In the genomic region with DNA sequence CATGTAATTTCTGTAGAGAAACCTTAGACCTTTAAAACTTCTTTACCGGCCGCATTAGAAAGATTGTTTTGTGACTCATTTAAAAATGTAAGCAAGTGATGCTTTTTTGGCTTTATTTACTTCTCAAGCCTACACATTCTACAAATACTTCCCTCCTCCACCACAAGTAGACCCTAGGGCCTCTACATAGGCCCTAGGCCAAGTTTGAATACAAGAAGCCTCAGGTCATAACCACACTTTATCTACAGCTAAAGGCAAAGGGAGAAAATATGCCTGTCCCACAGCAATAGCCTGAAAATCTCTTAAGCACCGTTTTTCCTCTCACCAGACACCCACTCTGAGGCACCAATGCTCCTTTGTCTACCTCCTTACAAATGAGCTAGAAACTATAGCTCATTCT, we compare ENCODE assay signal across 9 cellular contexts. TPM values are rescaled to one million over a fixed set of nuclear protein-coding genes. Genes with fewer than 3 reads are reported as not detected.
DNase-seq lines count a peak whose midpoint lies in the region; ATAC-seq and TF ChIP-seq lines count a peak whose summit lies in the region.
"Had no signal": no experiment of that assay in that cellular context is flagged by ENCODE, and none has a peak within 500 bp of the region (broad histone marks: within the 10 kb centered on the region; RNA-seq: fewer than 3 reads in every experiment).

No MANE protein-coding gene starts in this region.

- TF ChIP-seq CTCF in foreskin fibroblast (IDR thresholded peaks at IDR 0.05; ENCODE audit: low read depth, low read length), result no peak
- TF ChIP-seq CTCF in sigmoid colon (IDR thresholded peaks at IDR 0.05), result no peak

- 69 to 73% methylated on average over 3 of the region's 3 CpGs for WGBS in sigmoid colon, 2 donors

- no peak for ATAC-seq in HG02678 (IDR thresholded peaks at IDR 0.05; ENCODE audit: unreplicated experiment)
- no peak for ATAC-seq in HG02588 (IDR thresholded peaks at IDR 0.05; ENCODE audit: unreplicated experiment)

- intact Hi-C loops in sigmoid colon (cut with DNase I), result no loop called here

- peak overlapping the region; percentile 85 for H3K27ac ChIP-seq in SK-N-MC
- H3K27ac ChIP-seq in sigmoid colon, result peak overlapping the region; percentile 71 to 92 (median 90)

- H3K36me3 ChIP-seq in SK-N-MC (ENCODE audit: insufficient read depth, low read length), result peaks cover 87% of the 10 kb centered on the region
- peaks cover 6 to 69% (median 15%) of the 10 kb centered on the region in 4 donors for H3K36me3 ChIP-seq in sigmoid colon

- DNase-seq in EH (ENCODE audit: low read depth) (peak; percentile 94), SK-N-MC (ENCODE audit: low read depth, low spot score) (no peak), foreskin fibroblast (peak; percentile 70 to 79), sigmoid colon (no peak), NCI-H1694 (lab: John Stamatoyannopoulos, UW) (no peak)
- no peak for DNase-seq in activated CD4-positive, CD25-positive, alpha-beta regulatory T cell (lab: John Stamatoyannopoulos, UW)
- DNase-seq: GDM1 had no signal

- no peak for TF ChIP-seq EP300 in sigmoid colon (IDR thresholded peaks at IDR 0.05)

- H3K9ac ChIP-seq in SK-N-MC (ENCODE audit: insufficient read length), result peak overlapping the region; percentile 38

- H3K4me3 ChIP-seq in SK-N-MC (peak overlapping the region; percentile 14; the same call in 1 of the 2 replicates), foreskin fibroblast (ENCODE audit: low read depth in 1 of 2, low read length in 2 of 2) (no peak overlapping the region), sigmoid colon (no peak overlapping the region)

- no peaks in the 10 kb centered on the region for H3K27me3 ChIP-seq in sigmoid colon

- no peaks in the 10 kb centered on the region for H3K9me3 ChIP-seq in SK-N-MC (ENCODE audit: low read depth, low read length)
- no peaks in the 10 kb centered on the region for H3K9me3 ChIP-seq in sigmoid colon

- no peak for TF ChIP-seq POLR2A in sigmoid colon (IDR thresholded peaks at IDR 0.05)

- peaks cover 0 to 50% (median 36%) of the 10 kb centered on the region in 4 donors for H3K4me1 ChIP-seq in sigmoid colon

RNA-seq across cellular contexts. Expression of a gene that starts 53.9 kb away (rescaled TPM):
- 100 to 1,000 TPM; 214 to 298 (median 231) TPM for total RNA-seq in sigmoid colon
- 100 to 1,000 TPM in 2 of 3 donors, 10 to 100 TPM in 1; 85.3 to 112 (median 107) TPM for polyA plus RNA-seq in sigmoid colon

Comparison
In these comparisons a context has a peak if more than half of its experiments do, and no peak if none do; other contexts are left out.
1. DNase-seq: peak in EH (single experiment) and foreskin fibroblast (2 of 2); none in SK-N-MC (single experiment), sigmoid colon (single experiment), activated CD4-positive, CD25-positive, alpha-beta regulatory T cell (0 of 4) and NCI-H1694 (single experiment).